ENCODE assay signal across 9 cellular contexts in the genomic region with DNA sequence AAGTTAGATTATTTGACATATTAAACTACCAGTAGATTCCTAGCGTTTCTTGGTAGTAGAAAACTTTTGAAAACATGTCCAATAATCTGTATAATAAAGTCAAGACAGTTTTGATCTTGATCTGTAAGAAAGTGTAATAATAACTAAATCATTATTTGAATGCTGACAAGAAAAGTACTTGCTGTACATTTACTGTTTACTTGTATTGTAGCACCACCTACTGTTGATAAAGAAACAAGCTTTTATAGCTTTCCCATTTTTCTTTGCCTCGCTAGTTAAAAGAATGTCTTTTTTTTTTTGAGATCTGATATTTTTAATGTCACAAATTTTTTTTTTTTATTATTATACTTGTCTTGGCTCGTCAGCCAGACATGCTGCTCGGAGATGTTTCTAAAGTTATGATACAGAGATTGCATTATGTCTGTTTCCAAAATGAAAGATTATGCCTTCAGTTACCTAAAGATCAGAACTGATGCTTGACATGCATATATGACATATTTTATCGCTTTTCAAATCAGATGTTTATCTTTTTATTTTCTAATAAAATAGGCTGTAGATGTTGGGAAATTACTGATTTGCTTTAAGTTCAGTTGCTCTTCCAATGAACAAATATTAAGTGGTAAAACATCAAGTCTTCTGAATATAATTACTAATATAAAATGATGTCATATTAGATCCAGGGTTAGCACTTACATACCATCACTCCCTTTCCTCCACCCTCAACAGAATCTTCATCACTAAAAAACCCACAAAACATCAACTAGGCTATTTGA.
DNase-seq lines count a peak whose midpoint lies in the region; ATAC-seq and TF ChIP-seq lines count a peak whose summit lies in the region.
"Had no signal": no experiment of that assay in that cellular context is flagged by ENCODE, and none has a peak within 500 bp of the region (broad histone marks: within the 10 kb centered on the region; RNA-seq: fewer than 3 reads in every experiment).

No MANE protein-coding gene starts in this region.

- H3K4me3 ChIP-seq in AG10803 (ENCODE audit: low read length) = no peak overlapping the region
- no peak overlapping the region for H3K4me3 ChIP-seq in PC-3 (ENCODE audit: low read length)
- no peak overlapping the region for H3K4me3 ChIP-seq in epithelial cell of esophagus (ENCODE audit: low read length)
- no peak overlapping the region for H3K4me3 ChIP-seq in neural progenitor cell

- H4K20me1 ChIP-seq in PC-3 (ENCODE audit: low read length) (no peaks in the 10 kb centered on the region), neural progenitor cell (ENCODE audit: low read depth) (no peaks in the 10 kb centered on the region)

- no peaks in the 10 kb centered on the region for H3K27me3 ChIP-seq in PC-3 (ENCODE audit: low read length)
- no peaks in the 10 kb centered on the region for H3K27me3 ChIP-seq in neural progenitor cell

- POLR2A ChIA-PET in HEK293T (lab: Yijun Ruan, JAX) = no interaction called here
- POLR2A ChIA-PET in PC-3 (lab: Charles Lee; ENCODE audit: unreplicated experiment) = interaction anchor here (0.6 to 1.0 kb wide), 3 partner anchors 25 to 239 kb away, joined by 3 to 9 read pairs (median 3); no protein-coding TSS in a partner anchor

- peak overlapping the region; percentile 23 for H3K27ac ChIP-seq in PC-3 (ENCODE audit: low read length)
- H3K27ac ChIP-seq in neural progenitor cell = no peak overlapping the region

- peaks cover 27% of the 10 kb centered on the region for H3K4me1 Mint-ChIP-seq in neural progenitor cell

- H3K79me2 ChIP-seq in PC-3 (ENCODE audit: low read length) = no peaks in the 10 kb centered on the region
- no peaks in the 10 kb centered on the region for H3K79me2 ChIP-seq in neural progenitor cell (ENCODE audit: low read depth)

- no peaks in the 10 kb centered on the region for H3K27me3 Mint-ChIP-seq in neural progenitor cell (ENCODE audit: insufficient read depth, low read depth)
- H3K27me3 Mint-ChIP-seq: dendritic cell treated with granulocyte-macrophage colony-stimulating factor and Interleukin-4, amounts not matched to agents 40 ng/mL and 50 ng/mL, for 4 days had no signal

- TF ChIP-seq CTCF in AG10803 (conservative IDR thresholded peaks at IDR 0.05; ENCODE audit: low read length) (peak; percentile 66), PC-3 (conservative IDR thresholded peaks at IDR 0.05; ENCODE audit: low read depth, low read length) (peak; percentile 79), epithelial cell of esophagus (IDR thresholded peaks at IDR 0.05; ENCODE audit: insufficient read depth, low read depth, low read length, missing control alignments) (peak; percentile 40), neural progenitor cell (IDR thresholded peaks at IDR 0.05) (peak; percentile 78)

- H3K9me3 Mint-ChIP-seq in neural progenitor cell = peaks cover 7% of the 10 kb centered on the region
- H3K9me3 Mint-ChIP-seq: dendritic cell treated with granulocyte-macrophage colony-stimulating factor and Interleukin-4, amounts not matched to agents 40 ng/mL and 50 ng/mL, for 4 days had no signal

- no peak overlapping the region for H3K4me3 Mint-ChIP-seq in neural progenitor cell
- H3K4me3 Mint-ChIP-seq: dendritic cell treated with granulocyte-macrophage colony-stimulating factor and Interleukin-4, amounts not matched to agents 40 ng/mL and 50 ng/mL, for 4 days had no signal

- H3K9me2 ChIP-seq in PC-3 (replicated peaks; ENCODE audit: low read length) = no peaks in the 10 kb centered on the region

- no peaks in the 10 kb centered on the region for H3K9me3 ChIP-seq in PC-3 (ENCODE audit: low read length)
- H3K9me3 ChIP-seq in neural progenitor cell (ENCODE audit: low read depth) = no peaks in the 10 kb centered on the region

- CTCF ChIA-PET in HEK293T (lab: Yijun Ruan, JAX) = interaction anchor here (0.6 to 1.8 kb wide), 5 partner anchors 20 to 1106 kb away, joined by 3 to 13 read pairs (median 3); no protein-coding TSS in a partner anchor
- CTCF ChIA-PET in PC-3 (lab: Charles Lee) = interaction anchor here (0.5 to 2.1 kb wide), 12 partner anchors 44 to 1713 kb away, joined by 3 to 29 read pairs (median 6); no protein-coding TSS in a partner anchor

- DNase-seq in AG10803 (ENCODE audit: low read depth) = peak; percentile 73
- DNase-seq in HEK293T (ENCODE audit: extremely low spot score) = peak; percentile 16
- peak; percentile 67 for DNase-seq in PC-3
- peak; percentile 61 for DNase-seq in epithelial cell of esophagus (ENCODE audit: low read depth)
- DNase-seq in neural progenitor cell (ENCODE audit: low spot score) = peak; percentile 49
- DNase-seq in HPDE6-E6E7 (ENCODE audit: extremely low spot score) = no peak
- no peak for DNase-seq in activated effector memory CD4-positive, alpha-beta T cell treated with anti-CD3 and anti-CD28 coated beads, Interleukin-2, amount 50 U/mL, for 16 hours

- H2AFZ ChIP-seq in PC-3 (ENCODE audit: low read length) (no peak overlapping the region), neural progenitor cell (replicated peaks) (no peak overlapping the region)

- H3K36me3 Mint-ChIP-seq in neural progenitor cell = no peaks in the 10 kb centered on the region

- H3K9ac ChIP-seq in PC-3 (ENCODE audit: low read length) (no peak overlapping the region), neural progenitor cell (no peak overlapping the region)

- H3K4me2 ChIP-seq in PC-3 (ENCODE audit: low read length) (peak overlapping the region; percentile 47; the same call in 1 of the 2 replicates), neural progenitor cell (no peak overlapping the region)

- intact Hi-C loops in PC-3 (cut with micrococcal nuclease) = loop anchor here (1.0 to 5.0 kb wide), 9 partner anchors 52 to 1012 kb away; a partner anchor contains a TSS

- H3F3A ChIP-seq in PC-3 (ENCODE audit: low read length, unreplicated experiment) = no peaks in the 10 kb centered on the region
- no peaks in the 10 kb centered on the region for H3F3A ChIP-seq in neural progenitor cell (ENCODE audit: low read depth)

- H3K4me1 ChIP-seq in PC-3 (ENCODE audit: insufficient read depth, low read length) (peaks cover 57% of the 10 kb centered on the region), neural progenitor cell (peaks cover 8% of the 10 kb centered on the region)

- no peak overlapping the region for H3K27ac Mint-ChIP-seq in neural progenitor cell
- H3K27ac Mint-ChIP-seq: dendritic cell treated with granulocyte-macrophage colony-stimulating factor and Interleukin-4, amounts not matched to agents 40 ng/mL and 50 ng/mL, for 4 days had no signal

- BruUV-seq in PC-3 (replicated peaks; lab: Mats Ljungman, UMichigan) = no TSS peak

- H3K36me3 ChIP-seq in PC-3 (ENCODE audit: low read depth, low read length) (no peaks in the 10 kb centered on the region), neural progenitor cell (no peaks in the 10 kb centered on the region)

- ATAC-seq in PC-3 (peak; percentile 18), GM18907 (IDR thresholded peaks at IDR 0.05; ENCODE audit: unreplicated experiment) (no peak)

TF ChIP-seq in HEK293T, 16 proteins besides CTCF, POLR2A, EP300 and RAD21:
- TF ChIP-seq HDGF (IDR thresholded peaks at IDR 0.05; ENCODE audit: borderline replicate concordance) (no peak), SUZ12 (IDR thresholded peaks at IDR 0.05) (no peak), CTBP1 (IDR thresholded peaks at IDR 0.05; ENCODE audit: borderline replicate concordance) (no peak), L3MBTL2 (conservative IDR thresholded peaks at IDR 0.05) (no peak), TARDBP (IDR thresholded peaks at IDR 0.05) (no peak), FOXK2 (IDR thresholded peaks at IDR 0.05) (no peak), ZNF384 (IDR thresholded peaks at IDR 0.05) (peak; percentile 82)
- TF ChIP-seq, protein P1, sequence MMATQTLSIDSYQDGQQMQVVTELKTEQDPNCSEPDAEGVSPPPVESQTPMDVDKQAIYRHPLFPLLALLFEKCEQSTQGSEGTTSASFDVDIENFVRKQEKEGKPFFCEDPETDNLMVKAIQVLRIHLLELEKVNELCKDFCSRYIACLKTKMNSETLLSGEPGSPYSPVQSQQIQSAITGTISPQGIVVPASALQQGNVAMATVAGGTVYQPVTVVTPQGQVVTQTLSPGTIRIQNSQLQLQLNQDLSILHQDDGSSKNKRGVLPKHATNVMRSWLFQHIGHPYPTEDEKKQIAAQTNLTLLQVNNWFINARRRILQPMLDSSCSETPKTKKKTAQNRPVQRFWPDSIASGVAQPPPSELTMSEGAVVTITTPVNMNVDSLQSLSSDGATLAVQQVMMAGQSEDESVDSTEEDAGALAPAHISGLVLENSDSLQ (IDR thresholded peaks at IDR 0.05) = peak; percentile 74
TF ChIP-seq in HEK293T: peak in this region for 2.

Comparison
In these comparisons a context has a peak if more than half of its experiments do, and no peak if none do; other contexts are left out.
1. DNase-seq: peak in AG10803 (single experiment), HEK293T (single experiment), PC-3 (single experiment), epithelial cell of esophagus (single experiment) and neural progenitor cell (single experiment); none in HPDE6-E6E7 (single experiment) and activated effector memory CD4-positive, alpha-beta T cell treated with anti-CD3 and anti-CD28 coated beads, Interleukin-2, amount 50 U/mL, for 16 hours (single experiment).
2. Peak in every context shown above with its lines, with median percentiles within 50 percentile points of each other: CTCF ChIP-seq.